Comparison of ENCODE assay signal across 8 cellular contexts in genomic region chr1:52727114-52727586, GRCh38. TPM values are rescaled to one million over a fixed set of nuclear protein-coding genes. Genes with fewer than 3 reads are reported as not detected.
A peak's percentile ranks its signal among the peaks of the same experiment; 100 is the strongest.
DNase-seq lines count a peak whose midpoint lies in the region; ATAC-seq and TF ChIP-seq lines count a peak whose summit lies in the region.

No MANE protein-coding gene starts in this region.

- H3K27me3 ChIP-seq in A673 (replicated peaks; ENCODE audit: insufficient read depth, low read depth, low read length, poor library complexity) (no peaks in the 10 kb centered on the region), esophagus (ENCODE audit: control insufficient read depth in 1 of 2, insufficient read depth in 2 of 2, low read length in 2 of 2) (no peaks in the 10 kb centered on the region)
- H3K27me3 ChIP-seq in naive thymus-derived CD4-positive, alpha-beta T cell (ENCODE audit: control insufficient read depth in 2 of 2, insufficient read depth in 2 of 2, low read length in 2 of 2) = no peaks in the 10 kb centered on the region

- peaks cover 11% of the 10 kb centered on the region for H3K4me1 ChIP-seq in A673 (ENCODE audit: insufficient read depth, low read length, poor library complexity, severe bottlenecking)
- H3K4me1 ChIP-seq in esophagus (ENCODE audit: control insufficient read depth in 2 of 2, insufficient read depth in 2 of 2, low read length in 1 of 2) = peaks cover 0 to 3% of the 10 kb centered on the region in 2 donors
- peaks cover 12 to 19% of the 10 kb centered on the region in 2 donors for H3K4me1 ChIP-seq in naive thymus-derived CD4-positive, alpha-beta T cell (ENCODE audit: control insufficient read depth in 2 of 2, insufficient read depth in 2 of 2, low read length in 2 of 2)

- CTCF ChIA-PET in A673 (lab: Charles Lee) = interaction anchor here (0.8 kb wide), 1 partner anchor 176 kb away, joined by 5 read pairs; no protein-coding TSS in a partner anchor
- CTCF ChIA-PET in naive thymus-derived CD4-positive, alpha-beta T cell (lab: Charles Lee) = interaction anchor here (1.3 kb wide), 1 partner anchor 24 kb away, joined by 4 read pairs; no protein-coding TSS in a partner anchor

- intact Hi-C loops in A673 (cut with micrococcal nuclease; ENCODE audit: unreplicated experiment) = no loop called here
- intact Hi-C loops in naive thymus-derived CD4-positive, alpha-beta T cell (cut with micrococcal nuclease) = loop anchor here (2.0 to 10.0 kb wide), 5 partner anchors 22 to 1218 kb away; partner anchors contain the start of genes CC2D1B (in 1 of the 2), IFT25 (in 1 of the 2), LRRC42 (in 1 of the 2) and NRDC (in 1 of the 2)

- H3K4me1 Mint-ChIP-seq in T-helper 2 cell treated with Interferon-gamma antibody and Interleukin-4, amounts not matched to agents 5 μg/mL and 100 μg/mL, for 36 hours (ENCODE audit: low read depth) = peaks cover 31% of the 10 kb centered on the region
- peaks cover 24 to 64% (median 55%) of the 10 kb centered on the region in 7 donors for H3K4me1 Mint-ChIP-seq in naive thymus-derived CD4-positive, alpha-beta T cell

- H3K4me3 Mint-ChIP-seq in T-helper 2 cell treated with Interferon-gamma antibody and Interleukin-4, amounts not matched to agents 5 μg/mL and 100 μg/mL, for 36 hours = peak overlapping the region; percentile 97
- H3K4me3 Mint-ChIP-seq in naive thymus-derived CD4-positive, alpha-beta T cell = peak overlapping the region; percentile 88 to 99 (median 97)

- H3K4me3 ChIP-seq in A673 (ENCODE audit: low read depth, low read length, poor library complexity, severe bottlenecking) = peak overlapping the region; percentile 64
- peak overlapping the region; percentile 66 for H3K4me3 ChIP-seq in GM12864 (ENCODE audit: low read depth, low read length)
- H3K4me3 ChIP-seq in esophagus (ENCODE audit: low read depth in 1 of 2, low read length in 2 of 2) = peak overlapping the region; percentile 78 to 87
- peak overlapping the region; percentile 85 for H3K4me3 ChIP-seq in naive thymus-derived CD4-positive, alpha-beta T cell (ENCODE audit: low read length)

- H3K27me3 Mint-ChIP-seq in T-helper 2 cell treated with Interferon-gamma antibody and Interleukin-4, amounts not matched to agents 5 μg/mL and 100 μg/mL, for 36 hours (ENCODE audit: low read depth) = peaks cover 3% of the 10 kb centered on the region
- peaks cover 0 to 6% (median 0%) of the 10 kb centered on the region in 5 donors for H3K27me3 Mint-ChIP-seq in naive thymus-derived CD4-positive, alpha-beta T cell

- TF ChIP-seq CTCF in A673 (conservative IDR thresholded peaks at IDR 0.05; ENCODE audit: low read depth, low read length) = no peak
- no peak for TF ChIP-seq CTCF in GM12864 (IDR thresholded peaks at IDR 0.05; ENCODE audit: low read depth, low read length, missing control alignments)

- H3K27ac ChIP-seq in A673 (ENCODE audit: low read depth, low read length, poor library complexity, severe bottlenecking) = peak overlapping the region; percentile 64
- no peak overlapping the region for H3K27ac ChIP-seq in esophagus (ENCODE audit: low read depth in 2 of 2, low read length in 1 of 2)
- peak overlapping the region; percentile 89 for H3K27ac ChIP-seq in naive thymus-derived CD4-positive, alpha-beta T cell (ENCODE audit: low read depth, low read length)

- ATAC-seq in naive thymus-derived CD4-positive, alpha-beta T cell = no peak
- ATAC-seq in HG03354 (IDR thresholded peaks at IDR 0.05; ENCODE audit: poor library complexity, severe bottlenecking, unreplicated experiment) (no peak), HG02798 (IDR thresholded peaks at IDR 0.05; ENCODE audit: poor library complexity, unreplicated experiment) (no peak)

- peak overlapping the region; percentile 91 for H3K27ac Mint-ChIP-seq in T-helper 2 cell treated with Interferon-gamma antibody and Interleukin-4, amounts not matched to agents 5 μg/mL and 100 μg/mL, for 36 hours
- H3K27ac Mint-ChIP-seq in naive thymus-derived CD4-positive, alpha-beta T cell = peak overlapping the region; percentile 72 to 97 (median 90)

- peak; percentile 20 for DNase-seq in A673 (ENCODE audit: low spot score)
- DNase-seq in GM12864 (ENCODE audit: low read depth) = no peak
- DNase-seq in T-helper 2 cell treated with Interferon-gamma antibody and Interleukin-4, amounts not matched to agents 5 μg/mL and 100 μg/mL, for 36 hours (ENCODE audit: low spot score) = no peak
- DNase-seq in naive thymus-derived CD4-positive, alpha-beta T cell = peak in 1 of 9 donors; percentile 7
- DNase-seq in NCI-H526 treated with DMSO at 0.1 percent for 48 hours (lab: John Stamatoyannopoulos, UW) = no peak

- H3K36me3 ChIP-seq in A673 (ENCODE audit: insufficient read depth, low read length, poor library complexity, severe bottlenecking) (peaks cover 5% of the 10 kb centered on the region), esophagus (ENCODE audit: control insufficient read depth in 2 of 2, insufficient read depth in 2 of 2, low read length in 1 of 2) (no peaks in the 10 kb centered on the region)
- H3K36me3 ChIP-seq in naive thymus-derived CD4-positive, alpha-beta T cell (ENCODE audit: control insufficient read depth in 2 of 3, insufficient read depth in 3 of 3, low read length in 3 of 3) = peaks cover 0 to 7% (median 0%) of the 10 kb centered on the region in 3 experiments

- peaks cover 6% of the 10 kb centered on the region for H3K36me3 Mint-ChIP-seq in T-helper 2 cell treated with Interferon-gamma antibody and Interleukin-4, amounts not matched to agents 5 μg/mL and 100 μg/mL, for 36 hours (ENCODE audit: low read depth)
- peaks cover 0 to 9% (median 4%) of the 10 kb centered on the region in 5 donors for H3K36me3 Mint-ChIP-seq in naive thymus-derived CD4-positive, alpha-beta T cell

- no peaks in the 10 kb centered on the region for H3K9me3 ChIP-seq in A673 (ENCODE audit: low read depth, low read length, poor library complexity, severe bottlenecking)
- H3K9me3 ChIP-seq in esophagus (ENCODE audit: control insufficient read depth in 2 of 2, insufficient read depth in 1 of 2, low read depth in 1 of 2, low read length in 1 of 2) = no peaks in the 10 kb centered on the region
- no peaks in the 10 kb centered on the region for H3K9me3 ChIP-seq in naive thymus-derived CD4-positive, alpha-beta T cell (ENCODE audit: control insufficient read depth in 2 of 3, low read length in 3 of 3)

- BruUV-seq in A673 (replicated peaks; lab: Mats Ljungman, UMichigan) = TSS peak; percentile 68

- POLR2A ChIA-PET in A673 (lab: Charles Lee; ENCODE audit: low non-redundant PET) = interaction anchor here (0.6 kb wide), 1 partner anchor 635 kb away, joined by 6 read pairs; no protein-coding TSS in a partner anchor
- POLR2A ChIA-PET in naive thymus-derived CD4-positive, alpha-beta T cell (lab: Charles Lee) = interaction anchor here (0.8 to 3.9 kb wide), 3 partner anchors 21 to 303 kb away, joined by 4 to 26 read pairs (median 4); no protein-coding TSS in a partner anchor

- WGBS in esophagus, 2 donors = 1 to 2% methylated on average over 14 of the region's 14 CpGs

- H3K9me3 Mint-ChIP-seq in T-helper 2 cell treated with Interferon-gamma antibody and Interleukin-4, amounts not matched to agents 5 μg/mL and 100 μg/mL, for 36 hours = no peaks in the 10 kb centered on the region
- peaks cover 0 to 1% (median 0%) of the 10 kb centered on the region in 11 donors for H3K9me3 Mint-ChIP-seq in naive thymus-derived CD4-positive, alpha-beta T cell

RNA-seq across cellular contexts. Expression of gene ZYG11B, which starts 0.9 kb away (rescaled TPM):
- 23.1 and 25.9 TPM in 2 replicates for total RNA-seq in A673 (2021)
- 1 to 10 TPM; 3.4 TPM for polyA plus RNA-seq in esophagus
- 10 to 100 TPM; 14.9 to 26.8 (median 17.9) TPM for total RNA-seq in naive thymus-derived CD4-positive, alpha-beta T cell
- polyA plus RNA-seq in naive thymus-derived CD4-positive, alpha-beta T cell = 10 to 100 TPM; 14.2 to 22.2 TPM

RNA-seq across cellular contexts. Expression of gene COA7, which starts 29.0 kb away (rescaled TPM):
- 52.1 and 53.4 TPM in 2 replicates for total RNA-seq in A673 (2021)
- polyA plus RNA-seq in esophagus = 1 to 10 TPM; 4.0 to 8.3 TPM
- total RNA-seq in naive thymus-derived CD4-positive, alpha-beta T cell = 10 to 100 TPM in 1 of 5 experiments, 1 to 10 TPM in 4; 1.4 to 14.4 (median 3.0) TPM
- polyA plus RNA-seq in naive thymus-derived CD4-positive, alpha-beta T cell = 1 to 10 TPM; 2.0 to 3.7 TPM

Comparison
In these comparisons a context has a peak if more than half of its experiments do, and no peak if none do; other contexts are left out.
1. H3K27ac ChIP-seq: peak in A673 (single experiment) and naive thymus-derived CD4-positive, alpha-beta T cell (single experiment); none in esophagus (0 of 2).
2. Peak in every context shown above with its lines, with median percentiles within 50 percentile points of each other: H3K4me3 ChIP-seq.